1 cellular context compared by ENCODE assay signal in the genomic region with DNA sequence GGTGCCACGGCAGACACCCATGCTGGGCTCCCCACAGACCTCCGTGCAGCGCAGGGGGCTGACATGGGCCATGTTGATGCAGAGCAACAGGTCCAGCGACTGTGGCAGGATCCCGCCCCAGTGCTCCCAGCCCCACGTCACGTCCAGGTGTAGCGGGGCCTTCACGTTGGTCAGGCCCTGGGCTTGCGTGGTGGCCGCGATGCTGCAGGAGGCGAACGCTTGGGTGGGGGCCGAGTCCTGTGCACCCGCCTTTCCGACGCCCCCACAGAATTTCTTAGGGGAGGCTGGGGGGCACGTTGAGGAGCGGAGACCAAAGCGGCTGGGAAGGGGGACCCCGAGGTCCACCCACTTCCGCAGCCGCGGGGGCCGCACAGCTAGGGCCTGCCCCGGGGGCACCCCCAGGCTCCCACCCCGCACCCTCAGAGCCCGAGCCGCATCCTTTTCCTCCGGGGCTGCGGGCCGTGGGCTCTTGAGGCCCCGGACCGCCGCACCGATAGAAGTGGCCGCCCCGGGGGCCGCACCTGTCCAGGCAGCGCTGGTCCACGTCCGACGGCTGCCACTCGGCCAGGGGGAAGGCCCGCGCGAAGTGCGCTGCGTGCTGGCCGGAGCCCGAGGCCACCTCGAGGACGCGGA.
TF ChIP-seq lines count a peak whose summit lies in the region.

No MANE protein-coding gene starts in this region.

TF ChIP-seq in K562, 482 proteins besides CTCF, POLR2A, EP300 and RAD21 (continued from another document and continues in another):
- TF ChIP-seq MED1 (CRISPR knock-in tag; IDR thresholded peaks at IDR 0.05; ENCODE audit: borderline replicate concordance) (no peak), POLR2B (IDR thresholded peaks at IDR 0.05; ENCODE audit: low read depth, partially characterized antibody) (peak; percentile 61), ZNF224 (CRISPR knock-in tag; IDR thresholded peaks at IDR 0.05) (no peak), FIP1L1 (IDR thresholded peaks at IDR 0.05; ENCODE audit: low read depth, low read length, poor library complexity, severe bottlenecking) (no peak), NCOR1 (IDR thresholded peaks at IDR 0.05) (no peak), FOXM1 (IDR thresholded peaks at IDR 0.05; ENCODE audit: low read depth) (no peak), FOXM1 (CRISPR knock-in tag; IDR thresholded peaks at IDR 0.05; ENCODE audit: low read depth) (peak; percentile 95), FOXJ2 (tag; IDR thresholded peaks at IDR 0.05) (0 out of 2 replicates have a peak, but pooled peaks have one; percentile 16), SAFB (IDR thresholded peaks at IDR 0.05; ENCODE audit: borderline replicate concordance, low read depth, low read length) (peak; percentile 13; the same call in 1 of the 2 replicates), ZNF12 (CRISPR knock-in tag; IDR thresholded peaks at IDR 0.05) (peak; percentile 88; the same call in 1 of the 2 replicates), HDAC1 (IDR thresholded peaks at IDR 0.05) (no peak; a peak in 2 of 4 replicates), NCOA6 (IDR thresholded peaks at IDR 0.05) (no peak), NONO (IDR thresholded peaks at IDR 0.05; ENCODE audit: low read depth in 2 of 2, low read length in 1 of 2) (no peak; a peak in 1 of 4 replicates), SP1 (CRISPR knock-in tag; IDR thresholded peaks at IDR 0.05) (no peak), ZNF175 (CRISPR knock-in tag; IDR thresholded peaks at IDR 0.05; ENCODE audit: low read depth) (no peak), KAT7 (CRISPR knock-in tag; IDR thresholded peaks at IDR 0.05; ENCODE audit: borderline replicate concordance) (peak; percentile 99), MAZ (CRISPR knock-in tag; conservative IDR thresholded peaks at IDR 0.05 in 1 of 2, IDR thresholded peaks at IDR 0.05 in 1 of 2) (0 out of 4 replicates have a peak, but pooled peaks of 1 of the 2 experiments have one; percentile 54), SMAD1 (IDR thresholded peaks at IDR 0.05; ENCODE audit: low read depth, low read length, partially characterized antibody) (no peak)
- TF ChIP-seq, protein P1, sequence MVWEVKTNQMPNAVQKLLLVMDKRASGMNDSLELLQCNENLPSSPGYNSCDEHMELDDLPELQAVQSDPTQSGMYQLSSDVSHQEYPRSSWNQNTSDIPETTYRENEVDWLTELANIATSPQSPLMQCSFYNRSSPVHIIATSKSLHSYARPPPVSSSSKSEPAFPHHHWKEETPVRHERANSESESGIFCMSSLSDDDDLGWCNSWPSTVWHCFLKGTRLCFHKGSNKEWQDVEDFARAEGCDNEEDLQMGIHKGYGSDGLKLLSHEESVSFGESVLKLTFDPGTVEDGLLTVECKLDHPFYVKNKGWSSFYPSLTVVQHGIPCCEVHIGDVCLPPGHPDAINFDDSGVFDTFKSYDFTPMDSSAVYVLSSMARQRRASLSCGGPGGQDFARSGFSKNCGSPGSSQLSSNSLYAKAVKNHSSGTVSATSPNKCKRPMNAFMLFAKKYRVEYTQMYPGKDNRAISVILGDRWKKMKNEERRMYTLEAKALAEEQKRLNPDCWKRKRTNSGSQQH (CRISPR knock-in tag; IDR thresholded peaks at IDR 0.05) = 0 out of 2 replicates have a peak, but pooled peaks have one; percentile 29
- TF ChIP-seq, protein P2, sequence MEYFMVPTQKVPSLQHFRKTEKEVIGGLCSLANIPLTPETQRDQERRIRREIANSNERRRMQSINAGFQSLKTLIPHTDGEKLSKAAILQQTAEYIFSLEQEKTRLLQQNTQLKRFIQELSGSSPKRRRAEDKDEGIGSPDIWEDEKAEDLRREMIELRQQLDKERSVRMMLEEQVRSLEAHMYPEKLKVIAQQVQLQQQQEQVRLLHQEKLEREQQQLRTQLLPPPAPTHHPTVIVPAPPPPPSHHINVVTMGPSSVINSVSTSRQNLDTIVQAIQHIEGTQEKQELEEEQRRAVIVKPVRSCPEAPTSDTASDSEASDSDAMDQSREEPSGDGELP (CRISPR knock-in tag; IDR thresholded peaks at IDR 0.05; ENCODE audit: borderline replicate concordance) = 0 out of 2 replicates have a peak, but pooled peaks have one; percentile 5
- TF ChIP-seq, protein P3, sequence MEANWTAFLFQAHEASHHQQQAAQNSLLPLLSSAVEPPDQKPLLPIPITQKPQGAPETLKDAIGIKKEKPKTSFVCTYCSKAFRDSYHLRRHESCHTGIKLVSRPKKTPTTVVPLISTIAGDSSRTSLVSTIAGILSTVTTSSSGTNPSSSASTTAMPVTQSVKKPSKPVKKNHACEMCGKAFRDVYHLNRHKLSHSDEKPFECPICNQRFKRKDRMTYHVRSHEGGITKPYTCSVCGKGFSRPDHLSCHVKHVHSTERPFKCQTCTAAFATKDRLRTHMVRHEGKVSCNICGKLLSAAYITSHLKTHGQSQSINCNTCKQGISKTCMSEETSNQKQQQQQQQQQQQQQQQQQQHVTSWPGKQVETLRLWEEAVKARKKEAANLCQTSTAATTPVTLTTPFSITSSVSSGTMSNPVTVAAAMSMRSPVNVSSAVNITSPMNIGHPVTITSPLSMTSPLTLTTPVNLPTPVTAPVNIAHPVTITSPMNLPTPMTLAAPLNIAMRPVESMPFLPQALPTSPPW (CRISPR knock-in tag; IDR thresholded peaks at IDR 0.05) = no peak
- TF ChIP-seq, protein P4, sequence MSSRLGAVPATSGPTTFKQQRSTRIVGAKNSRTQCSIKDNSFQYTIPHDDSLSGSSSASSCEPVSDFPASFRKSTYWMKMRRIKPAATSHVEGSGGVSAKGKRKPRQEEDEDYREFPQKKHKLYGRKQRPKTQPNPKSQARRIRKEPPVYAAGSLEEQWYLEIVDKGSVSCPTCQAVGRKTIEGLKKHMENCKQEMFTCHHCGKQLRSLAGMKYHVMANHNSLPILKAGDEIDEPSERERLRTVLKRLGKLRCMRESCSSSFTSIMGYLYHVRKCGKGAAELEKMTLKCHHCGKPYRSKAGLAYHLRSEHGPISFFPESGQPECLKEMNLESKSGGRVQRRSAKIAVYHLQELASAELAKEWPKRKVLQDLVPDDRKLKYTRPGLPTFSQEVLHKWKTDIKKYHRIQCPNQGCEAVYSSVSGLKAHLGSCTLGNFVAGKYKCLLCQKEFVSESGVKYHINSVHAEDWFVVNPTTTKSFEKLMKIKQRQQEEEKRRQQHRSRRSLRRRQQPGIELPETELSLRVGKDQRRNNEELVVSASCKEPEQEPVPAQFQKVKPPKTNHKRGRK (tag; IDR thresholded peaks at IDR 0.05) = no peak
- TF ChIP-seq, protein P5, sequence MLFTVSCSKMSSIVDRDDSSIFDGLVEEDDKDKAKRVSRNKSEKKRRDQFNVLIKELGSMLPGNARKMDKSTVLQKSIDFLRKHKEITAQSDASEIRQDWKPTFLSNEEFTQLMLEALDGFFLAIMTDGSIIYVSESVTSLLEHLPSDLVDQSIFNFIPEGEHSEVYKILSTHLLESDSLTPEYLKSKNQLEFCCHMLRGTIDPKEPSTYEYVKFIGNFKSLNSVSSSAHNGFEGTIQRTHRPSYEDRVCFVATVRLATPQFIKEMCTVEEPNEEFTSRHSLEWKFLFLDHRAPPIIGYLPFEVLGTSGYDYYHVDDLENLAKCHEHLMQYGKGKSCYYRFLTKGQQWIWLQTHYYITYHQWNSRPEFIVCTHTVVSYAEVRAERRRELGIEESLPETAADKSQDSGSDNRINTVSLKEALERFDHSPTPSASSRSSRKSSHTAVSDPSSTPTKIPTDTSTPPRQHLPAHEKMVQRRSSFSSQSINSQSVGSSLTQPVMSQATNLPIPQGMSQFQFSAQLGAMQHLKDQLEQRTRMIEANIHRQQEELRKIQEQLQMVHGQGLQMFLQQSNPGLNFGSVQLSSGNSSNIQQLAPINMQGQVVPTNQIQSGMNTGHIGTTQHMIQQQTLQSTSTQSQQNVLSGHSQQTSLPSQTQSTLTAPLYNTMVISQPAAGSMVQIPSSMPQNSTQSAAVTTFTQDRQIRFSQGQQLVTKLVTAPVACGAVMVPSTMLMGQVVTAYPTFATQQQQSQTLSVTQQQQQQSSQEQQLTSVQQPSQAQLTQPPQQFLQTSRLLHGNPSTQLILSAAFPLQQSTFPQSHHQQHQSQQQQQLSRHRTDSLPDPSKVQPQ (CRISPR knock-in tag; IDR thresholded peaks at IDR 0.05; ENCODE audit: borderline replicate concordance) = no peak
- TF ChIP-seq, protein P6, sequence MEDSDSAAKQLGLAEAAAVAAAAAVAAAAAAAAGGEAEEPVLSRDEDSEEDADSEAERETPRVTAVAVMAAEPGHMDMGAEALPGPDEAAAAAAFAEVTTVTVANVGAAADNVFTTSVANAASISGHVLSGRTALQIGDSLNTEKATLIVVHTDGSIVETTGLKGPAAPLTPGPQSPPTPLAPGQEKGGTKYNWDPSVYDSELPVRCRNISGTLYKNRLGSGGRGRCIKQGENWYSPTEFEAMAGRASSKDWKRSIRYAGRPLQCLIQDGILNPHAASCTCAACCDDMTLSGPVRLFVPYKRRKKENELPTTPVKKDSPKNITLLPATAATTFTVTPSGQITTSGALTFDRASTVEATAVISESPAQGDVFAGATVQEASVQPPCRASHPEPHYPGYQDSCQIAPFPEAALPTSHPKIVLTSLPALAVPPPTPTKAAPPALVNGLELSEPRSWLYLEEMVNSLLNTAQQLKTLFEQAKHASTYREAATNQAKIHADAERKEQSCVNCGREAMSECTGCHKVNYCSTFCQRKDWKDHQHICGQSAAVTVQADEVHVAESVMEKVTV (CRISPR knock-in tag; IDR thresholded peaks at IDR 0.05) = 0 out of 2 replicates have a peak, but pooled peaks have one; percentile 25
- TF ChIP-seq, protein P7, sequence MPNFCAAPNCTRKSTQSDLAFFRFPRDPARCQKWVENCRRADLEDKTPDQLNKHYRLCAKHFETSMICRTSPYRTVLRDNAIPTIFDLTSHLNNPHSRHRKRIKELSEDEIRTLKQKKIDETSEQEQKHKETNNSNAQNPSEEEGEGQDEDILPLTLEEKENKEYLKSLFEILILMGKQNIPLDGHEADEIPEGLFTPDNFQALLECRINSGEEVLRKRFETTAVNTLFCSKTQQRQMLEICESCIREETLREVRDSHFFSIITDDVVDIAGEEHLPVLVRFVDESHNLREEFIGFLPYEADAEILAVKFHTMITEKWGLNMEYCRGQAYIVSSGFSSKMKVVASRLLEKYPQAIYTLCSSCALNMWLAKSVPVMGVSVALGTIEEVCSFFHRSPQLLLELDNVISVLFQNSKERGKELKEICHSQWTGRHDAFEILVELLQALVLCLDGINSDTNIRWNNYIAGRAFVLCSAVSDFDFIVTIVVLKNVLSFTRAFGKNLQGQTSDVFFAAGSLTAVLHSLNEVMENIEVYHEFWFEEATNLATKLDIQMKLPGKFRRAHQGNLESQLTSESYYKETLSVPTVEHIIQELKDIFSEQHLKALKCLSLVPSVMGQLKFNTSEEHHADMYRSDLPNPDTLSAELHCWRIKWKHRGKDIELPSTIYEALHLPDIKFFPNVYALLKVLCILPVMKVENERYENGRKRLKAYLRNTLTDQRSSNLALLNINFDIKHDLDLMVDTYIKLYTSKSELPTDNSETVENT (CRISPR knock-in tag; IDR thresholded peaks at IDR 0.05) = peak; percentile 42; the same call in 1 of the 2 replicates
- TF ChIP-seq, protein P8, sequence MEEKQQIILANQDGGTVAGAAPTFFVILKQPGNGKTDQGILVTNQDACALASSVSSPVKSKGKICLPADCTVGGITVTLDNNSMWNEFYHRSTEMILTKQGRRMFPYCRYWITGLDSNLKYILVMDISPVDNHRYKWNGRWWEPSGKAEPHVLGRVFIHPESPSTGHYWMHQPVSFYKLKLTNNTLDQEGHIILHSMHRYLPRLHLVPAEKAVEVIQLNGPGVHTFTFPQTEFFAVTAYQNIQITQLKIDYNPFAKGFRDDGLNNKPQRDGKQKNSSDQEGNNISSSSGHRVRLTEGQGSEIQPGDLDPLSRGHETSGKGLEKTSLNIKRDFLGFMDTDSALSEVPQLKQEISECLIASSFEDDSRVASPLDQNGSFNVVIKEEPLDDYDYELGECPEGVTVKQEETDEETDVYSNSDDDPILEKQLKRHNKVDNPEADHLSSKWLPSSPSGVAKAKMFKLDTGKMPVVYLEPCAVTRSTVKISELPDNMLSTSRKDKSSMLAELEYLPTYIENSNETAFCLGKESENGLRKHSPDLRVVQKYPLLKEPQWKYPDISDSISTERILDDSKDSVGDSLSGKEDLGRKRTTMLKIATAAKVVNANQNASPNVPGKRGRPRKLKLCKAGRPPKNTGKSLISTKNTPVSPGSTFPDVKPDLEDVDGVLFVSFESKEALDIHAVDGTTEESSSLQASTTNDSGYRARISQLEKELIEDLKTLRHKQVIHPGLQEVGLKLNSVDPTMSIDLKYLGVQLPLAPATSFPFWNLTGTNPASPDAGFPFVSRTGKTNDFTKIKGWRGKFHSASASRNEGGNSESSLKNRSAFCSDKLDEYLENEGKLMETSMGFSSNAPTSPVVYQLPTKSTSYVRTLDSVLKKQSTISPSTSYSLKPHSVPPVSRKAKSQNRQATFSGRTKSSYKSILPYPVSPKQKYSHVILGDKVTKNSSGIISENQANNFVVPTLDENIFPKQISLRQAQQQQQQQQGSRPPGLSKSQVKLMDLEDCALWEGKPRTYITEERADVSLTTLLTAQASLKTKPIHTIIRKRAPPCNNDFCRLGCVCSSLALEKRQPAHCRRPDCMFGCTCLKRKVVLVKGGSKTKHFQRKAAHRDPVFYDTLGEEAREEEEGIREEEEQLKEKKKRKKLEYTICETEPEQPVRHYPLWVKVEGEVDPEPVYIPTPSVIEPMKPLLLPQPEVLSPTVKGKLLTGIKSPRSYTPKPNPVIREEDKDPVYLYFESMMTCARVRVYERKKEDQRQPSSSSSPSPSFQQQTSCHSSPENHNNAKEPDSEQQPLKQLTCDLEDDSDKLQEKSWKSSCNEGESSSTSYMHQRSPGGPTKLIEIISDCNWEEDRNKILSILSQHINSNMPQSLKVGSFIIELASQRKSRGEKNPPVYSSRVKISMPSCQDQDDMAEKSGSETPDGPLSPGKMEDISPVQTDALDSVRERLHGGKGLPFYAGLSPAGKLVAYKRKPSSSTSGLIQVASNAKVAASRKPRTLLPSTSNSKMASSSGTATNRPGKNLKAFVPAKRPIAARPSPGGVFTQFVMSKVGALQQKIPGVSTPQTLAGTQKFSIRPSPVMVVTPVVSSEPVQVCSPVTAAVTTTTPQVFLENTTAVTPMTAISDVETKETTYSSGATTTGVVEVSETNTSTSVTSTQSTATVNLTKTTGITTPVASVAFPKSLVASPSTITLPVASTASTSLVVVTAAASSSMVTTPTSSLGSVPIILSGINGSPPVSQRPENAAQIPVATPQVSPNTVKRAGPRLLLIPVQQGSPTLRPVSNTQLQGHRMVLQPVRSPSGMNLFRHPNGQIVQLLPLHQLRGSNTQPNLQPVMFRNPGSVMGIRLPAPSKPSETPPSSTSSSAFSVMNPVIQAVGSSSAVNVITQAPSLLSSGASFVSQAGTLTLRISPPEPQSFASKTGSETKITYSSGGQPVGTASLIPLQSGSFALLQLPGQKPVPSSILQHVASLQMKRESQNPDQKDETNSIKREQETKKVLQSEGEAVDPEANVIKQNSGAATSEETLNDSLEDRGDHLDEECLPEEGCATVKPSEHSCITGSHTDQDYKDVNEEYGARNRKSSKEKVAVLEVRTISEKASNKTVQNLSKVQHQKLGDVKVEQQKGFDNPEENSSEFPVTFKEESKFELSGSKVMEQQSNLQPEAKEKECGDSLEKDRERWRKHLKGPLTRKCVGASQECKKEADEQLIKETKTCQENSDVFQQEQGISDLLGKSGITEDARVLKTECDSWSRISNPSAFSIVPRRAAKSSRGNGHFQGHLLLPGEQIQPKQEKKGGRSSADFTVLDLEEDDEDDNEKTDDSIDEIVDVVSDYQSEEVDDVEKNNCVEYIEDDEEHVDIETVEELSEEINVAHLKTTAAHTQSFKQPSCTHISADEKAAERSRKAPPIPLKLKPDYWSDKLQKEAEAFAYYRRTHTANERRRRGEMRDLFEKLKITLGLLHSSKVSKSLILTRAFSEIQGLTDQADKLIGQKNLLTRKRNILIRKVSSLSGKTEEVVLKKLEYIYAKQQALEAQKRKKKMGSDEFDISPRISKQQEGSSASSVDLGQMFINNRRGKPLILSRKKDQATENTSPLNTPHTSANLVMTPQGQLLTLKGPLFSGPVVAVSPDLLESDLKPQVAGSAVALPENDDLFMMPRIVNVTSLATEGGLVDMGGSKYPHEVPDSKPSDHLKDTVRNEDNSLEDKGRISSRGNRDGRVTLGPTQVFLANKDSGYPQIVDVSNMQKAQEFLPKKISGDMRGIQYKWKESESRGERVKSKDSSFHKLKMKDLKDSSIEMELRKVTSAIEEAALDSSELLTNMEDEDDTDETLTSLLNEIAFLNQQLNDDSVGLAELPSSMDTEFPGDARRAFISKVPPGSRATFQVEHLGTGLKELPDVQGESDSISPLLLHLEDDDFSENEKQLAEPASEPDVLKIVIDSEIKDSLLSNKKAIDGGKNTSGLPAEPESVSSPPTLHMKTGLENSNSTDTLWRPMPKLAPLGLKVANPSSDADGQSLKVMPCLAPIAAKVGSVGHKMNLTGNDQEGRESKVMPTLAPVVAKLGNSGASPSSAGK (IDR thresholded peaks at IDR 0.05) = peak; percentile 92
